8 cellular contexts compared by ENCODE assay signal in genomic region chr12:125336246-125336645, GRCh38.
"Had no signal": no experiment of that assay in that cellular context is flagged by ENCODE, and none has a peak within 500 bp of the region (broad histone marks: within the 10 kb centered on the region; RNA-seq: fewer than 3 reads in every experiment).

No MANE protein-coding gene starts in this region.

- FAIRE-seq: G401.6, GM12878, GM12891, GM12892, GM18507, GM19239 had no signal

- ATAC-seq: GM12878 had no signal

- DNase-seq: GDM1, GF-D8 had no signal

- H3K4me3 ChIP-seq: GM12878 had no signal
